In genomic region chr17:67825627-67826588, GRCh38 we compare ENCODE assay signal across 7 cellular contexts. TPM values are rescaled to one million over a fixed set of nuclear protein-coding genes. Genes with fewer than 3 reads are reported as not detected.
DNase-seq lines count a peak whose midpoint lies in the region; ATAC-seq lines count a peak whose summit lies in the region.
"Not testable (repeated sequence)": the region's sequence is repeated elsewhere in the genome, so short reads cannot be mapped to it uniquely, and the experiment has no call there.

No MANE protein-coding gene starts in this region.

- peak overlapping the region; percentile 100 for H3K4me3 ChIP-seq in skeletal muscle satellite cell (ENCODE audit: low read length)

- peaks cover 34% of the 10 kb centered on the region for H3K4me1 Mint-ChIP-seq in activated CD4-positive, alpha-beta T cell treated with anti-CD3 and anti-CD28 coated beads for 36 hours
- peaks cover 47 to 54% of the 10 kb centered on the region in 2 donors for H3K4me1 Mint-ChIP-seq in immature natural killer cell

- not testable (repeated sequence) for H3K27me3 ChIP-seq in skeletal muscle satellite cell (ENCODE audit: control insufficient read depth, insufficient read depth, low read length)

- peak overlapping the region; percentile 85 for H3K9ac ChIP-seq in skeletal muscle satellite cell (ENCODE audit: low read depth, low read length)

- peak overlapping the region; percentile 94 for H3K27ac ChIP-seq in caudate nucleus (ENCODE audit: low read depth, low read length)

- CTCF ChIA-PET in activated CD4-positive, alpha-beta T cell treated with anti-CD3 and anti-CD28 coated beads for 36 hours (lab: Charles Lee) = interaction anchor here (0.5 to 1.1 kb wide), 2 partner anchors 12 to 157 kb away, joined by 3 to 4 read pairs; no protein-coding TSS in a partner anchor

- DNase-seq in NCI-H345 (lab: John Stamatoyannopoulos, UW) (peak; percentile 30), caudate nucleus (lab: John Stamatoyannopoulos, UW) (peak in 41 of 61 donors; percentile 11 to 80 (median 48)), immature natural killer cell (peak; percentile 64 to 73 (median 66))
- DNase-seq in activated CD4-positive, alpha-beta T cell treated with anti-CD3 and anti-CD28 coated beads for 36 hours = peak; percentile 65

- H3K36me3 ChIP-seq in skeletal muscle satellite cell (ENCODE audit: insufficient read depth, low read length) = not testable (repeated sequence)

- peaks cover 11% of the 10 kb centered on the region for H3K36me3 Mint-ChIP-seq in activated CD4-positive, alpha-beta T cell treated with anti-CD3 and anti-CD28 coated beads for 36 hours (ENCODE audit: low read depth)
- not testable (repeated sequence) for H3K36me3 Mint-ChIP-seq in immature natural killer cell

- H3K4me1 ChIP-seq in skeletal muscle satellite cell (ENCODE audit: control insufficient read depth, insufficient read depth, low read length) = peaks cover 17% of the 10 kb centered on the region

- not testable (repeated sequence) for H3K9me3 ChIP-seq in skeletal muscle satellite cell (replicated peaks; ENCODE audit: low read length)

- H3K9me3 Mint-ChIP-seq in activated CD4-positive, alpha-beta T cell treated with anti-CD3 and anti-CD28 coated beads for 36 hours (ENCODE audit: low read depth); immature natural killer cell: not testable (repeated sequence)

- ATAC-seq in GM18868 (IDR thresholded peaks at IDR 0.05; ENCODE audit: unreplicated experiment) (peak; percentile 27), HG03039 (IDR thresholded peaks at IDR 0.05; ENCODE audit: unreplicated experiment) (peak; percentile 29)
- ATAC-seq in activated CD4-positive, alpha-beta T cell treated with anti-CD3 and anti-CD28 coated beads for 36 hours = peak; percentile 42

- H3K27ac Mint-ChIP-seq in activated CD4-positive, alpha-beta T cell treated with anti-CD3 and anti-CD28 coated beads for 36 hours = peak overlapping the region; percentile 98
- peak overlapping the region; percentile 91 to 98 (median 96) for H3K27ac Mint-ChIP-seq in immature natural killer cell

- peak overlapping the region; percentile 91 for H3K4me2 ChIP-seq in skeletal muscle satellite cell (ENCODE audit: low read length)

- POLR2A ChIA-PET in activated CD4-positive, alpha-beta T cell treated with anti-CD3 and anti-CD28 coated beads for 36 hours (lab: Charles Lee) = not testable (repeated sequence)

- not testable (repeated sequence) for H3K27me3 Mint-ChIP-seq in activated CD4-positive, alpha-beta T cell treated with anti-CD3 and anti-CD28 coated beads for 36 hours
- H3K27me3 Mint-ChIP-seq in immature natural killer cell (ENCODE audit: low read depth in 3 of 3) = peaks cover 7 to 26% (median 19%) of the 10 kb centered on the region in 3 donors

- H3K4me3 Mint-ChIP-seq in activated CD4-positive, alpha-beta T cell treated with anti-CD3 and anti-CD28 coated beads for 36 hours = peak overlapping the region; percentile 99
- H3K4me3 Mint-ChIP-seq in immature natural killer cell = peak overlapping the region; percentile 94 to 98 (median 96)

- intact Hi-C loops in activated CD4-positive, alpha-beta T cell treated with anti-CD3 and anti-CD28 coated beads for 36 hours (cut with DNase I, micrococcal nuclease) = loop anchor here (1.0 to 10.0 kb wide), 15 partner anchors 36 to 1499 kb away; partner anchors contain the start of genes KPNA2 (in 2 of the 2), NOL11 (in 2 of the 2), ABCA5 (in 1 of the 2) and HELZ (in 1 of the 2)

RNA-seq across cellular contexts. Expression of gene BPTF, which starts 0.6 kb away (rescaled TPM):
- total RNA-seq in activated CD4-positive, alpha-beta T cell treated with anti-CD3 and anti-CD28 coated beads for 36 hours = 100 to 1,000 TPM in 1 of 2 experiments, 10 to 100 TPM in 1; 77.6 to 109 TPM
- polyA plus RNA-seq in immature natural killer cell = 10 to 100 TPM in 2 of 3 donors, 1 to 10 TPM in 1; 5.0 to 30.9 (median 14.3) TPM
- total RNA-seq in skeletal muscle satellite cell (2012; rRNA removed) = 28.0 and 29.2 TPM in 2 replicates

Comparison
In these comparisons a context has a peak if more than half of its experiments do, and no peak if none do; other contexts are left out.
1. Peak in every context shown above with its lines: DNase-seq, ATAC-seq, H3K4me3 ChIP-seq and H3K27ac ChIP-seq.